1 cellular context compared by ENCODE assay signal in genomic region chr20:6697228-6697972, GRCh38.
TF ChIP-seq lines count a peak whose summit lies in the region.

No MANE protein-coding gene starts in this region.

TF ChIP-seq in IMR-90, 13 proteins besides CTCF, POLR2A, EP300 and RAD21:
- TF ChIP-seq SMC3 (IDR thresholded peaks at IDR 0.05; ENCODE audit: low read depth, low read length) (no peak), RFX5 (IDR thresholded peaks at IDR 0.05; ENCODE audit: low read depth, low read length) (no peak), ELK1 (IDR thresholded peaks at IDR 0.05; ENCODE audit: borderline replicate concordance, low read depth, low read length) (no peak), MAZ (IDR thresholded peaks at IDR 0.05; ENCODE audit: borderline replicate concordance, low read depth, low read length) (no peak), NFE2L2 (IDR thresholded peaks at IDR 0.05; ENCODE audit: low read depth, low read length) (no peak), MXI1 (IDR thresholded peaks at IDR 0.05; ENCODE audit: borderline replicate concordance, low read depth, low read length) (no peak), MAFK (IDR thresholded peaks at IDR 0.05; ENCODE audit: low read depth, low read length) (no peak), CEBPB (IDR thresholded peaks at IDR 0.05; ENCODE audit: low read depth, low read length) (no peak), RCOR1 (IDR thresholded peaks at IDR 0.05; ENCODE audit: insufficient replicate concordance, low read length) (no peak), BHLHE40 (IDR thresholded peaks at IDR 0.05; ENCODE audit: low read depth, low read length) (no peak), CHD1 (IDR thresholded peaks at IDR 0.05; ENCODE audit: low read depth, low read length) (no peak), USF2 (IDR thresholded peaks at IDR 0.05; ENCODE audit: low read depth, low read length) (no peak), FOS (IDR thresholded peaks at IDR 0.05; ENCODE audit: low read depth, low read length) (no peak)
TF ChIP-seq in IMR-90: peak in this region for 0.
